ENCODE assay signal across 8 cellular contexts in genomic region chr1:61337981-61338848, GRCh38.
DNase-seq lines count a peak whose midpoint lies in the region; ATAC-seq and TF ChIP-seq lines count a peak whose summit lies in the region.

No MANE protein-coding gene starts in this region.

- H3K36me3 Mint-ChIP-seq in natural killer cell = no peaks in the 10 kb centered on the region

- H3K9me2 ChIP-seq in Loucy (replicated peaks; ENCODE audit: low read depth, low read length) = no peaks in the 10 kb centered on the region

- no peaks in the 10 kb centered on the region for H4K20me1 ChIP-seq in Loucy (ENCODE audit: insufficient read depth, low read length, poor library complexity, severe bottlenecking)

- H3K27me3 Mint-ChIP-seq in natural killer cell (ENCODE audit: low read depth in 2 of 2) = peaks cover 19 to 27% of the 10 kb centered on the region in 2 donors

- H3K4me3 ChIP-seq in Loucy (ENCODE audit: low read length, poor library complexity, severe bottlenecking) = no peak overlapping the region

- H3K36me3 ChIP-seq in Loucy (ENCODE audit: insufficient read depth, low read length) = no peaks in the 10 kb centered on the region

- H3K4me1 Mint-ChIP-seq in natural killer cell = peaks cover 20 to 39% of the 10 kb centered on the region in 2 donors

- H3F3A ChIP-seq in Loucy (ENCODE audit: low read depth) = no peaks in the 10 kb centered on the region

- intact Hi-C loops in natural killer cell (cut with micrococcal nuclease) = no loop called here

- H3K27me3 ChIP-seq in Loucy (ENCODE audit: insufficient read depth, low read length, poor library complexity, severe bottlenecking) = no peaks in the 10 kb centered on the region

- no peaks in the 10 kb centered on the region for H3K79me2 ChIP-seq in Loucy (ENCODE audit: insufficient read depth, low read length)

- H3K4me2 ChIP-seq in Loucy (ENCODE audit: low read depth, low read length, poor library complexity, severe bottlenecking) = no peak overlapping the region

- H3K4me3 Mint-ChIP-seq in natural killer cell = peak overlapping the region; percentile 75

- no peaks in the 10 kb centered on the region for H3K9me3 ChIP-seq in Loucy (ENCODE audit: insufficient read depth, low read depth, low read length)

- DNase-seq in DMS114 treated with DMSO at 0.1 percent for 48 hours (lab: John Stamatoyannopoulos, UW; ENCODE audit: unreplicated experiment) (peak; percentile 33), SK-N-DZ (ENCODE audit: low spot score) (peak; percentile 26), fibroblast of peridontal ligament (ENCODE audit: extremely low read depth) (peak; percentile 84), natural killer cell (no peak), NAMALWA (ENCODE audit: low spot score) (no peak)

- ATAC-seq in natural killer cell (peak in 2 of 3 donors; percentile 33 to 53), HG02759 (IDR thresholded peaks at IDR 0.05; ENCODE audit: unreplicated experiment) (no peak), HG02970 (IDR thresholded peaks at IDR 0.05; ENCODE audit: low FRiP score, unreplicated experiment) (no peak)

- 0 out of 2 replicates have a peak overlapping the region, but pooled peaks have one; percentile 11 for H2AFZ ChIP-seq in Loucy (ENCODE audit: low read length)

- H3K9ac ChIP-seq in Loucy (ENCODE audit: low read depth, low read length, poor library complexity, severe bottlenecking) = no peak overlapping the region

- H3K9me3 Mint-ChIP-seq in natural killer cell = no peaks in the 10 kb centered on the region

- TF ChIP-seq CTCF in Loucy (conservative IDR thresholded peaks at IDR 0.05; ENCODE audit: low read length) = peak; percentile 85
- no peak for TF ChIP-seq CTCF in natural killer cell (IDR thresholded peaks at IDR 0.05)

- H3K4me1 ChIP-seq in Loucy (ENCODE audit: insufficient read depth, low read length, poor library complexity, severe bottlenecking) = no peaks in the 10 kb centered on the region

- H3K27ac Mint-ChIP-seq in natural killer cell = no peak overlapping the region

Comparison
In these comparisons a context has a peak if more than half of its experiments do, and no peak if none do; other contexts are left out.
1. DNase-seq: peak in DMS114 treated with DMSO at 0.1 percent for 48 hours (single experiment), SK-N-DZ (single experiment) and fibroblast of peridontal ligament (single experiment); none in natural killer cell (single experiment) and NAMALWA (single experiment).
2. ATAC-seq: peak in natural killer cell (2 of 3); none in HG02759 (single experiment) and HG02970 (single experiment).